ENCODE assay signal across 1 cellular context in the genomic region with DNA sequence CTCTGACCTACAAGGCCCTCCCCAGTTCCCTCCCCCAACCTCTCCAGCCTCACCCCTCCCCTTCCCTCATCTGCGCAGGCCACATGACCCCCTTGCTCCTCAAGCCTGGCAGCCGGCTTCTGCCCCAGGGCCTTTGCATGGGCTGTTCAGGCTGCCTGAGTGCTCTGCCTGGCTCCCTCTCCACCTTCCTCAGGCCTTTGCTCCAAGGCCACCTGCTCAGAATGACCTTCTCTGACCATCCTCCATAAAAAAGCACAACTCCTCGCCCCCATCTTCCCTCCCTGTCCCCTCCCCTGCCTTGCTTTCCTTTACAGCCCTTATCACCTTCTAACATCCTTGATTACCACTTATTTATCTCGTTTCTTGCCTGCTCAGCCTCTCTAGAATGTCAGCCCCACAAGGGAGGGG.
TF ChIP-seq lines count a peak whose summit lies in the region.

No MANE protein-coding gene starts in this region.

TF ChIP-seq in K562, 482 proteins besides CTCF, POLR2A, EP300 and RAD21 (continued from another document and continues in another):
- TF ChIP-seq TBL1XR1 (IDR thresholded peaks at IDR 0.05; ENCODE audit: low read length in 2 of 2), result no peak
- no peak for TF ChIP-seq ZNF165 (CRISPR knock-in tag; IDR thresholded peaks at IDR 0.05; ENCODE audit: borderline replicate concordance)
- no peak for TF ChIP-seq ZNF75A (CRISPR knock-in tag; IDR thresholded peaks at IDR 0.05)
- TF ChIP-seq ADNP (tag; IDR thresholded peaks at IDR 0.05), result peak; percentile 91
- TF ChIP-seq ZNF3 (CRISPR knock-in tag; IDR thresholded peaks at IDR 0.05), result no peak
- no peak for TF ChIP-seq SNIP1 (IDR thresholded peaks at IDR 0.05; ENCODE audit: low read depth)
- TF ChIP-seq, protein P1, sequence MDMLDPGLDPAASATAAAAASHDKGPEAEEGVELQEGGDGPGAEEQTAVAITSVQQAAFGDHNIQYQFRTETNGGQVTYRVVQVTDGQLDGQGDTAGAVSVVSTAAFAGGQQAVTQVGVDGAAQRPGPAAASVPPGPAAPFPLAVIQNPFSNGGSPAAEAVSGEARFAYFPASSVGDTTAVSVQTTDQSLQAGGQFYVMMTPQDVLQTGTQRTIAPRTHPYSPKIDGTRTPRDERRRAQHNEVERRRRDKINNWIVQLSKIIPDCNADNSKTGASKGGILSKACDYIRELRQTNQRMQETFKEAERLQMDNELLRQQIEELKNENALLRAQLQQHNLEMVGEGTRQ (CRISPR knock-in tag; IDR thresholded peaks at IDR 0.05), result peak; percentile 70
- no peak for TF ChIP-seq SIN3A (IDR thresholded peaks at IDR 0.05; ENCODE audit: borderline replicate concordance in 2 of 2, control insufficient read depth in 1 of 2, low read depth in 2 of 2, low read length in 2 of 2)
- TF ChIP-seq, protein P2, sequence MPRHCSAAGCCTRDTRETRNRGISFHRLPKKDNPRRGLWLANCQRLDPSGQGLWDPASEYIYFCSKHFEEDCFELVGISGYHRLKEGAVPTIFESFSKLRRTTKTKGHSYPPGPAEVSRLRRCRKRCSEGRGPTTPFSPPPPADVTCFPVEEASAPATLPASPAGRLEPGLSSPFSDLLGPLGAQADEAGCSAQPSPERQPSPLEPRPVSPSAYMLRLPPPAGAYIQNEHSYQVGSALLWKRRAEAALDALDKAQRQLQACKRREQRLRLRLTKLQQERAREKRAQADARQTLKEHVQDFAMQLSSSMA (CRISPR knock-in tag; IDR thresholded peaks at IDR 0.05), result no peak
- no peak for TF ChIP-seq PHTF2 (CRISPR knock-in tag; IDR thresholded peaks at IDR 0.05)
- TF ChIP-seq, protein P3, sequence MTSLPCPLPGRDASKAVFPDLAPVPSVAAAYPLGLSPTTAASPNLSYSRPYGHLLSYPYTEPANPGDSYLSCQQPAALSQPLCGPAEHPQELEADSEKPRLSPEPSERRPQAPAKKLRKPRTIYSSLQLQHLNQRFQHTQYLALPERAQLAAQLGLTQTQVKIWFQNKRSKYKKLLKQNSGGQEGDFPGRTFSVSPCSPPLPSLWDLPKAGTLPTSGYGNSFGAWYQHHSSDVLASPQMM (CRISPR knock-in tag; IDR thresholded peaks at IDR 0.05), result no peak
- TF ChIP-seq, protein P4, sequence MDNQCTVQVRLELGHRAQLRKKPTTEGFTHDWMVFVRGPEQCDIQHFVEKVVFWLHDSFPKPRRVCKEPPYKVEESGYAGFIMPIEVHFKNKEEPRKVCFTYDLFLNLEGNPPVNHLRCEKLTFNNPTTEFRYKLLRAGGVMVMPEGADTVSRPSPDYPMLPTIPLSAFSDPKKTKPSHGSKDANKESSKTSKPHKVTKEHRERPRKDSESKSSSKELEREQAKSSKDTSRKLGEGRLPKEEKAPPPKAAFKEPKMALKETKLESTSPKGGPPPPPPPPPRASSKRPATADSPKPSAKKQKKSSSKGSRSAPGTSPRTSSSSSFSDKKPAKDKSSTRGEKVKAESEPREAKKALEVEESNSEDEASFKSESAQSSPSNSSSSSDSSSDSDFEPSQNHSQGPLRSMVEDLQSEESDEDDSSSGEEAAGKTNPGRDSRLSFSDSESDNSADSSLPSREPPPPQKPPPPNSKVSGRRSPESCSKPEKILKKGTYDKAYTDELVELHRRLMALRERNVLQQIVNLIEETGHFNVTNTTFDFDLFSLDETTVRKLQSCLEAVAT (IDR thresholded peaks at IDR 0.05), result no peak
- TF ChIP-seq, protein P5, sequence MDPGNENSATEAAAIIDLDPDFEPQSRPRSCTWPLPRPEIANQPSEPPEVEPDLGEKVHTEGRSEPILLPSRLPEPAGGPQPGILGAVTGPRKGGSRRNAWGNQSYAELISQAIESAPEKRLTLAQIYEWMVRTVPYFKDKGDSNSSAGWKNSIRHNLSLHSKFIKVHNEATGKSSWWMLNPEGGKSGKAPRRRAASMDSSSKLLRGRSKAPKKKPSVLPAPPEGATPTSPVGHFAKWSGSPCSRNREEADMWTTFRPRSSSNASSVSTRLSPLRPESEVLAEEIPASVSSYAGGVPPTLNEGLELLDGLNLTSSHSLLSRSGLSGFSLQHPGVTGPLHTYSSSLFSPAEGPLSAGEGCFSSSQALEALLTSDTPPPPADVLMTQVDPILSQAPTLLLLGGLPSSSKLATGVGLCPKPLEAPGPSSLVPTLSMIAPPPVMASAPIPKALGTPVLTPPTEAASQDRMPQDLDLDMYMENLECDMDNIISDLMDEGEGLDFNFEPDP (CRISPR knock-in tag; IDR thresholded peaks at IDR 0.05), result no peak
- TF ChIP-seq PTTG1 (tag; IDR thresholded peaks at IDR 0.05; ENCODE audit: low read depth), result no peak
- TF ChIP-seq, protein P6, sequence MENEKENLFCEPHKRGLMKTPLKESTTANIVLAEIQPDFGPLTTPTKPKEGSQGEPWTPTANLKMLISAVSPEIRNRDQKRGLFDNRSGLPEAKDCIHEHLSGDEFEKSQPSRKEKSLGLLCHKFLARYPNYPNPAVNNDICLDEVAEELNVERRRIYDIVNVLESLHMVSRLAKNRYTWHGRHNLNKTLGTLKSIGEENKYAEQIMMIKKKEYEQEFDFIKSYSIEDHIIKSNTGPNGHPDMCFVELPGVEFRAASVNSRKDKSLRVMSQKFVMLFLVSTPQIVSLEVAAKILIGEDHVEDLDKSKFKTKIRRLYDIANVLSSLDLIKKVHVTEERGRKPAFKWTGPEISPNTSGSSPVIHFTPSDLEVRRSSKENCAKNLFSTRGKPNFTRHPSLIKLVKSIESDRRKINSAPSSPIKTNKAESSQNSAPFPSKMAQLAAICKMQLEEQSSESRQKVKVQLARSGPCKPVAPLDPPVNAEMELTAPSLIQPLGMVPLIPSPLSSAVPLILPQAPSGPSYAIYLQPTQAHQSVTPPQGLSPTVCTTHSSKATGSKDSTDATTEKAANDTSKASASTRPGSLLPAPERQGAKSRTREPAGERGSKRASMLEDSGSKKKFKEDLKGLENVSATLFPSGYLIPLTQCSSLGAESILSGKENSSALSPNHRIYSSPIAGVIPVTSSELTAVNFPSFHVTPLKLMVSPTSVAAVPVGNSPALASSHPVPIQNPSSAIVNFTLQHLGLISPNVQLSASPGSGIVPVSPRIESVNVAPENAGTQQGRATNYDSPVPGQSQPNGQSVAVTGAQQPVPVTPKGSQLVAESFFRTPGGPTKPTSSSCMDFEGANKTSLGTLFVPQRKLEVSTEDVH (IDR thresholded peaks at IDR 0.05; ENCODE audit: low read depth, partially characterized antibody), result no peak
- TF ChIP-seq, protein P7, sequence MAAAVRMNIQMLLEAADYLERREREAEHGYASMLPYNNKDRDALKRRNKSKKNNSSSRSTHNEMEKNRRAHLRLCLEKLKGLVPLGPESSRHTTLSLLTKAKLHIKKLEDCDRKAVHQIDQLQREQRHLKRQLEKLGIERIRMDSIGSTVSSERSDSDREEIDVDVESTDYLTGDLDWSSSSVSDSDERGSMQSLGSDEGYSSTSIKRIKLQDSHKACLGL (CRISPR knock-in tag; IDR thresholded peaks at IDR 0.05; ENCODE audit: borderline replicate concordance, poor library complexity, severe bottlenecking), result no peak
- no peak for TF ChIP-seq STAT5B (CRISPR knock-in tag; IDR thresholded peaks at IDR 0.05)
- TF ChIP-seq, protein P8, sequence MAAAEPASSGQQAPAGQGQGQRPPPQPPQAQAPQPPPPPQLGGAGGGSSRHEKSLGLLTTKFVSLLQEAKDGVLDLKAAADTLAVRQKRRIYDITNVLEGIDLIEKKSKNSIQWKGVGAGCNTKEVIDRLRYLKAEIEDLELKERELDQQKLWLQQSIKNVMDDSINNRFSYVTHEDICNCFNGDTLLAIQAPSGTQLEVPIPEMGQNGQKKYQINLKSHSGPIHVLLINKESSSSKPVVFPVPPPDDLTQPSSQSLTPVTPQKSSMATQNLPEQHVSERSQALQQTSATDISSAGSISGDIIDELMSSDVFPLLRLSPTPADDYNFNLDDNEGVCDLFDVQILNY (CRISPR knock-in tag; IDR thresholded peaks at IDR 0.05), result no peak
- TF ChIP-seq TSC22D4 (tag; IDR thresholded peaks at IDR 0.05), result no peak
- no peak for TF ChIP-seq ETS2 (tag; IDR thresholded peaks at IDR 0.05; ENCODE audit: borderline replicate concordance, poor library complexity, severe bottlenecking)
- TF ChIP-seq, protein P9, sequence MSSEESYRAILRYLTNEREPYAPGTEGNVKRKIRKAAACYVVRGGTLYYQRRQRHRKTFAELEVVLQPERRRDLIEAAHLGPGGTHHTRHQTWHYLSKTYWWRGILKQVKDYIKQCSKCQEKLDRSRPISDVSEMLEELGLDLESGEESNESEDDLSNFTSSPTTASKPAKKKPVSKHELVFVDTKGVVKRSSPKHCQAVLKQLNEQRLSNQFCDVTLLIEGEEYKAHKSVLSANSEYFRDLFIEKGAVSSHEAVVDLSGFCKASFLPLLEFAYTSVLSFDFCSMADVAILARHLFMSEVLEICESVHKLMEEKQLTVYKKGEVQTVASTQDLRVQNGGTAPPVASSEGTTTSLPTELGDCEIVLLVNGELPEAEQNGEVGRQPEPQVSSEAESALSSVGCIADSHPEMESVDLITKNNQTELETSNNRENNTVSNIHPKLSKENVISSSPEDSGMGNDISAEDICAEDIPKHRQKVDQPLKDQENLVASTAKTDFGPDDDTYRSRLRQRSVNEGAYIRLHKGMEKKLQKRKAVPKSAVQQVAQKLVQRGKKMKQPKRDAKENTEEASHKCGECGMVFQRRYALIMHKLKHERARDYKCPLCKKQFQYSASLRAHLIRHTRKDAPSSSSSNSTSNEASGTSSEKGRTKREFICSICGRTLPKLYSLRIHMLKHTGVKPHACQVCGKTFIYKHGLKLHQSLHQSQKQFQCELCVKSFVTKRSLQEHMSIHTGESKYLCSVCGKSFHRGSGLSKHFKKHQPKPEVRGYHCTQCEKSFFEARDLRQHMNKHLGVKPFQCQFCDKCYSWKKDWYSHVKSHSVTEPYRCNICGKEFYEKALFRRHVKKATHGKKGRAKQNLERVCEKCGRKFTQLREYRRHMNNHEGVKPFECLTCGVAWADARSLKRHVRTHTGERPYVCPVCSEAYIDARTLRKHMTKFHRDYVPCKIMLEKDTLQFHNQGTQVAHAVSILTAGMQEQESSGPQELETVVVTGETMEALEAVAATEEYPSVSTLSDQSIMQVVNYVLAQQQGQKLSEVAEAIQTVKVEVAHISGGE (CRISPR knock-in tag; IDR thresholded peaks at IDR 0.05), result no peak
- no peak for TF ChIP-seq CCAR2 (IDR thresholded peaks at IDR 0.05; ENCODE audit: low read depth, low read length)
- no peak for TF ChIP-seq DDX20 (tag; IDR thresholded peaks at IDR 0.05; ENCODE audit: low read depth)
- TF ChIP-seq, protein P10, sequence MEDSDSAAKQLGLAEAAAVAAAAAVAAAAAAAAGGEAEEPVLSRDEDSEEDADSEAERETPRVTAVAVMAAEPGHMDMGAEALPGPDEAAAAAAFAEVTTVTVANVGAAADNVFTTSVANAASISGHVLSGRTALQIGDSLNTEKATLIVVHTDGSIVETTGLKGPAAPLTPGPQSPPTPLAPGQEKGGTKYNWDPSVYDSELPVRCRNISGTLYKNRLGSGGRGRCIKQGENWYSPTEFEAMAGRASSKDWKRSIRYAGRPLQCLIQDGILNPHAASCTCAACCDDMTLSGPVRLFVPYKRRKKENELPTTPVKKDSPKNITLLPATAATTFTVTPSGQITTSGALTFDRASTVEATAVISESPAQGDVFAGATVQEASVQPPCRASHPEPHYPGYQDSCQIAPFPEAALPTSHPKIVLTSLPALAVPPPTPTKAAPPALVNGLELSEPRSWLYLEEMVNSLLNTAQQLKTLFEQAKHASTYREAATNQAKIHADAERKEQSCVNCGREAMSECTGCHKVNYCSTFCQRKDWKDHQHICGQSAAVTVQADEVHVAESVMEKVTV (CRISPR knock-in tag; IDR thresholded peaks at IDR 0.05), result no peak
- no peak for TF ChIP-seq ETV1 (tag; conservative IDR thresholded peaks at IDR 0.05; ENCODE audit: low read depth)
- no peak for TF ChIP-seq ZC3H11A (IDR thresholded peaks at IDR 0.05; ENCODE audit: low read depth, low read length)
- no peak for TF ChIP-seq CTBP1 (IDR thresholded peaks at IDR 0.05; ENCODE audit: borderline replicate concordance)
- TF ChIP-seq, protein P11, sequence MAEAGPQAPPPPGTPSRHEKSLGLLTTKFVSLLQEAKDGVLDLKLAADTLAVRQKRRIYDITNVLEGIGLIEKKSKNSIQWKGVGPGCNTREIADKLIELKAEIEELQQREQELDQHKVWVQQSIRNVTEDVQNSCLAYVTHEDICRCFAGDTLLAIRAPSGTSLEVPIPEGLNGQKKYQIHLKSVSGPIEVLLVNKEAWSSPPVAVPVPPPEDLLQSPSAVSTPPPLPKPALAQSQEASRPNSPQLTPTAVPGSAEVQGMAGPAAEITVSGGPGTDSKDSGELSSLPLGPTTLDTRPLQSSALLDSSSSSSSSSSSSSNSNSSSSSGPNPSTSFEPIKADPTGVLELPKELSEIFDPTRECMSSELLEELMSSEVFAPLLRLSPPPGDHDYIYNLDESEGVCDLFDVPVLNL (CRISPR knock-in tag; IDR thresholded peaks at IDR 0.05; ENCODE audit: low read depth), result no peak
- TF ChIP-seq SMAD1 (IDR thresholded peaks at IDR 0.05; ENCODE audit: low read depth, low read length, partially characterized antibody), result no peak
- TF ChIP-seq, protein P12, sequence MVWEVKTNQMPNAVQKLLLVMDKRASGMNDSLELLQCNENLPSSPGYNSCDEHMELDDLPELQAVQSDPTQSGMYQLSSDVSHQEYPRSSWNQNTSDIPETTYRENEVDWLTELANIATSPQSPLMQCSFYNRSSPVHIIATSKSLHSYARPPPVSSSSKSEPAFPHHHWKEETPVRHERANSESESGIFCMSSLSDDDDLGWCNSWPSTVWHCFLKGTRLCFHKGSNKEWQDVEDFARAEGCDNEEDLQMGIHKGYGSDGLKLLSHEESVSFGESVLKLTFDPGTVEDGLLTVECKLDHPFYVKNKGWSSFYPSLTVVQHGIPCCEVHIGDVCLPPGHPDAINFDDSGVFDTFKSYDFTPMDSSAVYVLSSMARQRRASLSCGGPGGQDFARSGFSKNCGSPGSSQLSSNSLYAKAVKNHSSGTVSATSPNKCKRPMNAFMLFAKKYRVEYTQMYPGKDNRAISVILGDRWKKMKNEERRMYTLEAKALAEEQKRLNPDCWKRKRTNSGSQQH (CRISPR knock-in tag; IDR thresholded peaks at IDR 0.05), result no peak
- TF ChIP-seq ZNF24 (IDR thresholded peaks at IDR 0.05), result no peak
- TF ChIP-seq, protein P13, sequence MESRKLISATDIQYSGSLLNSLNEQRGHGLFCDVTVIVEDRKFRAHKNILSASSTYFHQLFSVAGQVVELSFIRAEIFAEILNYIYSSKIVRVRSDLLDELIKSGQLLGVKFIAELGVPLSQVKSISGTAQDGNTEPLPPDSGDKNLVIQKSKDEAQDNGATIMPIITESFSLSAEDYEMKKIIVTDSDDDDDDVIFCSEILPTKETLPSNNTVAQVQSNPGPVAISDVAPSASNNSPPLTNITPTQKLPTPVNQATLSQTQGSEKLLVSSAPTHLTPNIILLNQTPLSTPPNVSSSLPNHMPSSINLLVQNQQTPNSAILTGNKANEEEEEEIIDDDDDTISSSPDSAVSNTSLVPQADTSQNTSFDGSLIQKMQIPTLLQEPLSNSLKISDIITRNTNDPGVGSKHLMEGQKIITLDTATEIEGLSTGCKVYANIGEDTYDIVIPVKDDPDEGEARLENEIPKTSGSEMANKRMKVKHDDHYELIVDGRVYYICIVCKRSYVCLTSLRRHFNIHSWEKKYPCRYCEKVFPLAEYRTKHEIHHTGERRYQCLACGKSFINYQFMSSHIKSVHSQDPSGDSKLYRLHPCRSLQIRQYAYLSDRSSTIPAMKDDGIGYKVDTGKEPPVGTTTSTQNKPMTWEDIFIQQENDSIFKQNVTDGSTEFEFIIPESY (CRISPR knock-in tag; IDR thresholded peaks at IDR 0.05), result no peak
- no peak for TF ChIP-seq LARP7 (IDR thresholded peaks at IDR 0.05)
- TF ChIP-seq SAP30 (IDR thresholded peaks at IDR 0.05; ENCODE audit: borderline replicate concordance, insufficient read depth, low read depth, low read length, poor library complexity, severe bottlenecking), result no peak
- TF ChIP-seq, protein P14, sequence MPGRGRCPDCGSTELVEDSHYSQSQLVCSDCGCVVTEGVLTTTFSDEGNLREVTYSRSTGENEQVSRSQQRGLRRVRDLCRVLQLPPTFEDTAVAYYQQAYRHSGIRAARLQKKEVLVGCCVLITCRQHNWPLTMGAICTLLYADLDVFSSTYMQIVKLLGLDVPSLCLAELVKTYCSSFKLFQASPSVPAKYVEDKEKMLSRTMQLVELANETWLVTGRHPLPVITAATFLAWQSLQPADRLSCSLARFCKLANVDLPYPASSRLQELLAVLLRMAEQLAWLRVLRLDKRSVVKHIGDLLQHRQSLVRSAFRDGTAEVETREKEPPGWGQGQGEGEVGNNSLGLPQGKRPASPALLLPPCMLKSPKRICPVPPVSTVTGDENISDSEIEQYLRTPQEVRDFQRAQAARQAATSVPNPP (IDR thresholded peaks at IDR 0.05; ENCODE audit: borderline replicate concordance, insufficient read depth, insufficient read length), result no peak
- no peak for TF ChIP-seq TAF7 (tag; IDR thresholded peaks at IDR 0.05)
